Comparison of ENCODE assay signal across 1 cellular context in genomic region chr9:100098241-100098886, GRCh38.
TF ChIP-seq lines count a peak whose summit lies in the region.

No MANE protein-coding gene starts in this region.

TF ChIP-seq in GM12878, 131 proteins besides CTCF, POLR2A, EP300 and RAD21 (continued from another document):
- TF ChIP-seq NKRF (conservative IDR thresholded peaks at IDR 0.05) (0 out of 2 replicates have a peak, but pooled peaks have one; percentile 84), LARP7 (IDR thresholded peaks at IDR 0.05) (peak; percentile 74), CUX1 (IDR thresholded peaks at IDR 0.05; ENCODE audit: insufficient replicate concordance, low read depth, low read length) (no peak), DPF2 (IDR thresholded peaks at IDR 0.05) (peak; percentile 68; the same call in 1 of the 2 replicates), YBX1 (IDR thresholded peaks at IDR 0.05) (no peak), ZNF24 (IDR thresholded peaks at IDR 0.05) (0 out of 2 replicates have a peak, but pooled peaks have one; percentile 23), YY1 (IDR thresholded peaks at IDR 0.05; ENCODE audit: low read depth, low read length) (no peak), RELA (IDR thresholded peaks at IDR 0.05; ENCODE audit: borderline replicate concordance, partially characterized antibody) (peak; percentile 2), NBN (IDR thresholded peaks at IDR 0.05) (peak; percentile 40; the same call in 1 of the 2 replicates), SMARCA5 (IDR thresholded peaks at IDR 0.05) (0 out of 2 replicates have a peak, but pooled peaks have one; percentile 48), CREB1 (IDR thresholded peaks at IDR 0.05; ENCODE audit: low read depth) (peak; percentile 53), EED (IDR thresholded peaks at IDR 0.05; ENCODE audit: low read depth) (peak; percentile 60)
